Comparison of ENCODE assay signal across 1 cellular context in genomic region chr20:44461142-44461802, GRCh38.
TF ChIP-seq lines count a peak whose summit lies in the region.

No MANE protein-coding gene starts in this region.

TF ChIP-seq in H1, 55 proteins besides CTCF, POLR2A, EP300 and RAD21:
- TF ChIP-seq SIN3A (conservative IDR thresholded peaks at IDR 0.05 in 1 of 2, IDR thresholded peaks at IDR 0.05 in 1 of 2; ENCODE audit: low read depth in 1 of 2, low read length in 2 of 2), result no peak
- TF ChIP-seq RBBP5 (IDR thresholded peaks at IDR 0.05; ENCODE audit: borderline replicate concordance, low read depth, low read length), result no peak
